In genomic region chr11:121161349-121161917, GRCh38 we compare ENCODE assay signal across 8 cellular contexts.
"Had no signal": no experiment of that assay in that cellular context is flagged by ENCODE, and none has a peak within 500 bp of the region (broad histone marks: within the 10 kb centered on the region; RNA-seq: fewer than 3 reads in every experiment).

No MANE protein-coding gene starts in this region.

- ATAC-seq: GM12878 had no signal

- H3K4me3 ChIP-seq: GM12878 had no signal

- DNase-seq: GDM1, GF-D8 had no signal

- FAIRE-seq: G401.6, GM12878, GM12891, GM12892, GM18507, GM19239 had no signal
